ENCODE assay signal across 1 cellular context in genomic region chr9:5408596-5408995, GRCh38.
TF ChIP-seq lines count a peak whose summit lies in the region.

No MANE protein-coding gene starts in this region.

TF ChIP-seq in HEK293, 187 proteins besides CTCF, POLR2A, EP300 and RAD21 (continued from another document):
- TF ChIP-seq KLF8 (tag by site-specific recombination; IDR thresholded peaks at IDR 0.05): no peak
- TF ChIP-seq ATF2 (tag by site-specific recombination; IDR thresholded peaks at IDR 0.05; ENCODE audit: low read depth): no peak
- TF ChIP-seq ZSCAN16 (tag by site-specific recombination; IDR thresholded peaks at IDR 0.05): no peak
- TF ChIP-seq ZNF626 (tag by site-specific recombination; IDR thresholded peaks at IDR 0.05): no peak
- peak; percentile 72 for TF ChIP-seq SETDB1 (IDR thresholded peaks at IDR 0.05; ENCODE audit: insufficient read length, low read length)
- no peak for TF ChIP-seq ZNF10 (tag by site-specific recombination; IDR thresholded peaks at IDR 0.05)
- no peak for TF ChIP-seq GLIS2 (tag by site-specific recombination; IDR thresholded peaks at IDR 0.05)
- TF ChIP-seq PRDM2 (tag by site-specific recombination; IDR thresholded peaks at IDR 0.05; ENCODE audit: borderline replicate concordance): no peak
- no peak for TF ChIP-seq ZNF398 (tag by site-specific recombination; IDR thresholded peaks at IDR 0.05)
- TF ChIP-seq ZBTB44 (tag by site-specific recombination; IDR thresholded peaks at IDR 0.05): no peak
- no peak for TF ChIP-seq INSM2 (tag by site-specific recombination; IDR thresholded peaks at IDR 0.05)
- no peak for TF ChIP-seq ZNF544 (tag by site-specific recombination; IDR thresholded peaks at IDR 0.05)
- TF ChIP-seq ZNF211 (tag by site-specific recombination; IDR thresholded peaks at IDR 0.05; ENCODE audit: low read depth): no peak
- TF ChIP-seq ZNF585B (tag by site-specific recombination; IDR thresholded peaks at IDR 0.05): peak; percentile 93
- no peak for TF ChIP-seq GLI2 (tag by site-specific recombination; IDR thresholded peaks at IDR 0.05; ENCODE audit: borderline replicate concordance, low read depth)
- TF ChIP-seq ZNF138 (tag by site-specific recombination; IDR thresholded peaks at IDR 0.05; ENCODE audit: borderline replicate concordance): no peak
- TF ChIP-seq TRIM28 (IDR thresholded peaks at IDR 0.05; ENCODE audit: borderline replicate concordance, low read length): peak; percentile 85; the same call in 1 of the 2 replicates
- TF ChIP-seq KLF16 (tag by site-specific recombination; IDR thresholded peaks at IDR 0.05): no peak
- no peak for TF ChIP-seq ZNF677 (tag by site-specific recombination; IDR thresholded peaks at IDR 0.05)
- no peak for TF ChIP-seq HOXD13 (CRISPR knock-in tag; IDR thresholded peaks at IDR 0.05; ENCODE audit: borderline replicate concordance)
- no peak for TF ChIP-seq ZNF140 (tag by site-specific recombination; IDR thresholded peaks at IDR 0.05)
- TF ChIP-seq ZBTB49 (tag by site-specific recombination; IDR thresholded peaks at IDR 0.05; ENCODE audit: low read depth): no peak
